Comparison of ENCODE assay signal across 10 cellular contexts in genomic region chr12:70660620-70661219, GRCh38. TPM values are rescaled to one million over a fixed set of nuclear protein-coding genes. Genes with fewer than 3 reads are reported as not detected.
DNase-seq lines count a peak whose midpoint lies in the region; ATAC-seq, FAIRE-seq and TF ChIP-seq lines count a peak whose summit lies in the region.
"Had no signal": no experiment of that assay in that cellular context is flagged by ENCODE, and none has a peak within 500 bp of the region (broad histone marks: within the 10 kb centered on the region; RNA-seq: fewer than 3 reads in every experiment).

No MANE protein-coding gene starts in this region.

- no peaks in the 10 kb centered on the region for H3K4me1 ChIP-seq in CD8-positive, alpha-beta memory T cell (ENCODE audit: insufficient read depth, low read length)
- no peaks in the 10 kb centered on the region for H3K4me1 ChIP-seq in GM12878 (ENCODE audit: control insufficient read depth, insufficient read depth, low read length)

- no peak for TF ChIP-seq RAD21 in GM12878 (IDR thresholded peaks at IDR 0.05; ENCODE audit: insufficient read depth, low read depth, low read length)

- TF ChIP-seq CTCF in GM12878 (IDR thresholded peaks at IDR 0.05 in 2 of 3, conservative IDR thresholded peaks at IDR 0.05 in 1 of 3; ENCODE audit: control insufficient read depth in 2 of 3, extremely low read depth in 1 of 3, insufficient read depth in 1 of 3, low read depth in 3 of 3, low read length in 3 of 3), result no peak

- no peak for DNase-seq in CD8-positive, alpha-beta memory T cell
- DNase-seq in Jurkat, Clone E6-1 (ENCODE audit: low read depth, low spot score), result peak; percentile 10
- no peak for DNase-seq in GM12878 (ENCODE audit: low read depth, low spot score)
- no peak for DNase-seq in left colon
- DNase-seq in NCI-H1105 (lab: John Stamatoyannopoulos, UW), result no peak
- DNase-seq in HuH-7 (ENCODE audit: low spot score), result no peak
- DNase-seq in activated gamma-delta T cell (lab: John Stamatoyannopoulos, UW), result no peak
- DNase-seq: KBM-7 had no signal

- TF ChIP-seq POLR2A in GM12878 (IDR thresholded peaks at IDR 0.05; ENCODE audit: low read depth, low read length), result no peak

- H3K4me2 ChIP-seq in GM12878 (ENCODE audit: control insufficient read depth, insufficient read depth), result no peak overlapping the region

- no peak overlapping the region for H3K4me3 Mint-ChIP-seq in CD8-positive, alpha-beta memory T cell

- peak; percentile 42; the same call in 2 of the 3 replicates for ATAC-seq in GM12878
- peak; percentile 57 for ATAC-seq in left colon
- ATAC-seq in HG03520 (IDR thresholded peaks at IDR 0.05; ENCODE audit: unreplicated experiment), result no peak

- no peaks in the 10 kb centered on the region for H3K9me3 ChIP-seq in CD8-positive, alpha-beta memory T cell (ENCODE audit: low read length)
- no peaks in the 10 kb centered on the region for H3K9me3 ChIP-seq in GM12878 (replicated peaks; ENCODE audit: control insufficient read depth, insufficient read depth, low read length)

- peak overlapping the region in 1 of 8 donors; percentile 38 for H3K27ac Mint-ChIP-seq in CD8-positive, alpha-beta memory T cell

- BruUV-seq in GM12878 (replicated peaks; lab: Mats Ljungman, UMichigan), result no TSS peak

- RAD21 ChIA-PET in GM12878 (lab: Charles Lee; ENCODE audit: unreplicated experiment), result no interaction called here

- no peak overlapping the region for H3K4me3 ChIP-seq in CD8-positive, alpha-beta memory T cell (ENCODE audit: low read length)
- no peak overlapping the region for H3K4me3 ChIP-seq in Jurkat, Clone E6-1 (ENCODE audit: low read length)
- H3K4me3 ChIP-seq in GM12878, result no peak overlapping the region
- H3K4me3 ChIP-seq: SK-N-MC had no signal

- H3K4me1 Mint-ChIP-seq in CD8-positive, alpha-beta memory T cell, result peaks cover 0 to 8% (median 2%) of the 10 kb centered on the region in 3 donors

- CTCF ChIA-PET in CD8-positive, alpha-beta memory T cell (lab: Charles Lee), result no interaction called here
- CTCF ChIA-PET in GM12878 (lab: Yijun Ruan, JAX), result no interaction called here

- H3K27me3 ChIP-seq in CD8-positive, alpha-beta memory T cell (ENCODE audit: insufficient read depth, low read length, poor library complexity, severe bottlenecking), result no peaks in the 10 kb centered on the region
- no peaks in the 10 kb centered on the region for H3K27me3 ChIP-seq in GM12878 (replicated peaks in 1 of 2; ENCODE audit: control insufficient read depth in 2 of 2, insufficient read depth in 2 of 2, low read length in 1 of 2)

- H3K79me2 ChIP-seq in GM12878 (ENCODE audit: control insufficient read depth, insufficient read depth, low read length), result no peaks in the 10 kb centered on the region

- in situ Hi-C loops in GM12878 (cut with MboI), result no loop called here

- SMC1A ChIA-PET in GM12878 (lab: Charles Lee; ENCODE audit: uncharacterized antibody, unreplicated experiment), result no interaction called here

- 42% methylated on average over 5 of the region's 5 CpGs for WGBS in GM12878 (ENCODE audit: insufficient coverage, insufficient replicate concordance, low lambda C conversion rate, missing lambda C conversion rate)

- H3K27me3 Mint-ChIP-seq in CD8-positive, alpha-beta memory T cell, result peaks cover 0 to 6% of the 10 kb centered on the region in 2 donors

- no peak overlapping the region for H2AFZ ChIP-seq in GM12878 (ENCODE audit: control insufficient read depth, low read depth, low read length)

- H3K9me3 Mint-ChIP-seq in CD8-positive, alpha-beta memory T cell, result no peaks in the 10 kb centered on the region

- peak overlapping the region; percentile 17 for H3K27ac ChIP-seq in CD8-positive, alpha-beta memory T cell (ENCODE audit: low read depth, low read length)
- no peak overlapping the region for H3K27ac ChIP-seq in GM12878 (ENCODE audit: control insufficient read depth, insufficient read depth)
- H3K27ac ChIP-seq: SK-N-MC had no signal

- POLR2A ChIA-PET in CD8-positive, alpha-beta memory T cell (lab: Charles Lee), result no interaction called here
- POLR2A ChIA-PET in GM12878 (lab: Charles Lee), result no interaction called here

- no peaks in the 10 kb centered on the region for H4K20me1 ChIP-seq in GM12878 (ENCODE audit: control insufficient read depth, insufficient read depth)

- intact Hi-C loops in GM12878 (cut with micrococcal nuclease; ENCODE audit: unreplicated experiment) (no loop called here), left colon (cut with DNase I, micrococcal nuclease) (no loop called here)

- TF ChIP-seq EP300 in GM12878 (IDR thresholded peaks at IDR 0.05; ENCODE audit: borderline replicate concordance in 1 of 2, control insufficient read depth in 1 of 2, low read depth in 2 of 2, low read length in 2 of 2), result no peak

- no peak for FAIRE-seq in GM12878 (lab: Jason Lieb, UNC)

- H3K36me3 Mint-ChIP-seq in CD8-positive, alpha-beta memory T cell, result no peaks in the 10 kb centered on the region

- H3K36me3 ChIP-seq in CD8-positive, alpha-beta memory T cell (ENCODE audit: insufficient read depth, low read length), result no peaks in the 10 kb centered on the region
- no peaks in the 10 kb centered on the region for H3K36me3 ChIP-seq in GM12878 (ENCODE audit: control insufficient read depth in 2 of 2, insufficient read depth in 2 of 2, low read length in 1 of 2)

- H3K9ac ChIP-seq in GM12878 (ENCODE audit: control insufficient read depth, insufficient read depth, low read length), result no peak overlapping the region

TF ChIP-seq in GM12878, 131 proteins besides CTCF, POLR2A, EP300 and RAD21:
- 0 out of 4 replicates have a peak, but pooled peaks of 1 of the 2 experiments have one; percentile 17 for TF ChIP-seq BHLHE40 (IDR thresholded peaks at IDR 0.05; ENCODE audit: borderline replicate concordance in 1 of 2, low read depth in 2 of 2, low read length in 1 of 2)
- TF ChIP-seq PBX3 (IDR thresholded peaks at IDR 0.05; ENCODE audit: insufficient replicate concordance, low read depth, low read length), result no peak

RNA-seq across cellular contexts. Expression of gene PTPRB, which starts 23.5 kb away (rescaled TPM):
- not detected for total RNA-seq in CD8-positive, alpha-beta memory T cell
- polyA plus RNA-seq in CD8-positive, alpha-beta memory T cell, result not detected
- not detected for polyA plus RNA-seq in Jurkat, Clone E6-1 (2012; ENCODE audit: insufficient read depth, insufficient read length)
- total RNA-seq in GM12878 (2013; cell fraction: nucleolus; rRNA removed), result 3.1 and 4.0 TPM in 2 replicates
- total RNA-seq in GM12878 (2014; rRNA removed), result 0.06 and 0.11 TPM in 2 replicates
- 0.04 and 0.28 TPM in 2 replicates for total RNA-seq in GM12878 (2014; rRNA removed; fragmentation: Illumina TruSeq; extraction: Trizol)
- 0.10 and 0.37 TPM in 2 replicates for total RNA-seq in GM12878 (2021)
- polyA plus RNA-seq in GM12878 (2011; ENCODE audit: low read depth), result 0.07 TPM
- 0.33 and 0.35 TPM in 2 replicates for polyA plus RNA-seq in GM12878 (2011; rRNA removed)
- polyA plus RNA-seq in GM12878 (2011; cell fraction: cytosol; rRNA removed), result 0.13 and 0.18 TPM in 2 replicates
- polyA plus RNA-seq in GM12878 (2011; cell fraction: nucleus; rRNA removed), result 0.79 and 0.94 TPM in 2 replicates
- polyA plus RNA-seq in GM12878 (2012), result 0.18 and 0.20 TPM in 2 replicates
- 0.03 TPM in 1 of 2 replicates, not detected in the other for polyA plus RNA-seq in GM12878 (2014; fragmentation: Illumina TruSeq; extraction: Trizol)
- under 1 TPM; 0.04 to 0.05 TPM for polyA plus RNA-seq in GM12878 (2014; fragmentation: Nextera tagmentation; extraction: Ambion mirVana)
- polyA plus RNA-seq in GM12878 (2014; rRNA removed), result 0.05 TPM in 1 of 2 replicates, not detected in the other
- polyA plus RNA-seq in GM12878 (2016; fragmentation: Nextera tagmentation; extraction: Ambion mirVana), result under 1 TPM; 0.13 to 0.29 TPM
- polyA minus RNA-seq in GM12878 (2011; rRNA and poly(A)+ RNA removed), result 0.88 and 0.98 TPM in 2 replicates
- 0.10 TPM in 1 of 2 replicates, not detected in the other for polyA minus RNA-seq in GM12878 (2011; cell fraction: cytosol; rRNA and poly(A)+ RNA removed)
- polyA minus RNA-seq in GM12878 (2011; cell fraction: nucleus; rRNA and poly(A)+ RNA removed), result 2.4 and 2.8 TPM in 2 replicates
- total RNA-seq in left colon, result 10 to 100 TPM; 27.1 to 27.6 TPM

Comparison
In these comparisons a context has a peak if more than half of its experiments do, and no peak if none do; other contexts are left out.
1. RNA of gene PTPRB, which starts 23.5 kb away (total RNA-seq): 27.1 to 27.6 TPM in left colon; 0.04 to 4.0 TPM in GM12878 and not detected in CD8-positive, alpha-beta memory T cell; every median in the first group is over 4 times any median in the second.